8 cellular contexts compared by ENCODE assay signal in genomic region chr17:32127156-32127897, GRCh38. TPM values are rescaled to one million over a fixed set of nuclear protein-coding genes. Genes with fewer than 3 reads are reported as not detected.
DNase-seq lines count a peak whose midpoint lies in the region; ATAC-seq and TF ChIP-seq lines count a peak whose summit lies in the region.

No MANE protein-coding gene starts in this region.

- no peak for TF ChIP-seq CTCF in AG10803 (conservative IDR thresholded peaks at IDR 0.05; ENCODE audit: low read length)
- no peak for TF ChIP-seq CTCF in lower lobe of right lung (IDR thresholded peaks at IDR 0.05)

- TF ChIP-seq POLR2A in GM19099 (IDR thresholded peaks at IDR 0.05; ENCODE audit: extremely low read depth, insufficient read length, low read depth), result peak; percentile 79

- H3K4me1 Mint-ChIP-seq in activated CD4-positive, alpha-beta memory T cell treated with anti-CD3 and anti-CD28 coated beads, Interleukin-2, amount 10 ng/mL, durations not matched to agents 7 days and 5 days, result peaks cover 32% of the 10 kb centered on the region

- no peaks in the 10 kb centered on the region for H3K27me3 Mint-ChIP-seq in activated CD4-positive, alpha-beta memory T cell treated with anti-CD3 and anti-CD28 coated beads, Interleukin-2, amount 10 ng/mL, durations not matched to agents 7 days and 5 days

- CTCF ChIA-PET in activated CD4-positive, alpha-beta memory T cell treated with anti-CD3 and anti-CD28 coated beads, Interleukin-2, amount 10 ng/mL, durations not matched to agents 7 days and 5 days (lab: Charles Lee), result interaction anchor here (0.6 to 5.8 kb wide), 5 partner anchors 12 to 193 kb away, joined by 3 to 77 read pairs (median 4); partner anchors contain the start of genes LRRC37B and RHOT1

- 1% methylated on average over 25 of the region's 25 CpGs for WGBS in ectodermal cell, 2 experiments

- H3K4me3 ChIP-seq in AG10803 (ENCODE audit: low read length) (peak overlapping the region; percentile 66), ectodermal cell (ENCODE audit: insufficient read depth, low read depth, low read length) (peak overlapping the region; percentile 70), lower lobe of right lung (peak overlapping the region; percentile 69)

- ATAC-seq in HG03439 (IDR thresholded peaks at IDR 0.05; ENCODE audit: unreplicated experiment) (peak; percentile 71), lower lobe of right lung (peak; percentile 98 to 99)

- H3K4me1 ChIP-seq in ectodermal cell (ENCODE audit: control insufficient read depth, insufficient read depth, low read length) (no peaks in the 10 kb centered on the region), lower lobe of right lung (peaks cover 15% of the 10 kb centered on the region)

- H3K4me3 Mint-ChIP-seq in activated CD4-positive, alpha-beta memory T cell treated with anti-CD3 and anti-CD28 coated beads, Interleukin-2, amount 10 ng/mL, durations not matched to agents 7 days and 5 days, result peak overlapping the region; percentile 88

- intact Hi-C loops in lower lobe of right lung (cut with DNase I), result no loop called here

- H3K27ac ChIP-seq in ectodermal cell (ENCODE audit: insufficient read depth, low read depth, low read length, poor library complexity, severe bottlenecking), result no peak overlapping the region
- H3K27ac ChIP-seq in lower lobe of right lung, result peak overlapping the region; percentile 90

- H3K27me3 ChIP-seq in ectodermal cell (ENCODE audit: control insufficient read depth, insufficient read depth, low read length, poor library complexity, severe bottlenecking) (no peaks in the 10 kb centered on the region), lower lobe of right lung (ENCODE audit: low read depth) (no peaks in the 10 kb centered on the region)

- H3K36me3 ChIP-seq in ectodermal cell (ENCODE audit: control insufficient read depth, insufficient read depth, low read length) (no peaks in the 10 kb centered on the region), lower lobe of right lung (no peaks in the 10 kb centered on the region)

- peaks cover 28% of the 10 kb centered on the region for H3K36me3 Mint-ChIP-seq in activated CD4-positive, alpha-beta memory T cell treated with anti-CD3 and anti-CD28 coated beads, Interleukin-2, amount 10 ng/mL, durations not matched to agents 7 days and 5 days (ENCODE audit: low read depth)

- H3K9me3 Mint-ChIP-seq in activated CD4-positive, alpha-beta memory T cell treated with anti-CD3 and anti-CD28 coated beads, Interleukin-2, amount 10 ng/mL, durations not matched to agents 7 days and 5 days, result no peaks in the 10 kb centered on the region

- peak overlapping the region; percentile 98 for H3K27ac Mint-ChIP-seq in activated CD4-positive, alpha-beta memory T cell treated with anti-CD3 and anti-CD28 coated beads, Interleukin-2, amount 10 ng/mL, durations not matched to agents 7 days and 5 days

- no peaks in the 10 kb centered on the region for H3K9me3 ChIP-seq in ectodermal cell (ENCODE audit: control insufficient read depth, low read length)
- no peaks in the 10 kb centered on the region for H3K9me3 ChIP-seq in lower lobe of right lung

- DNase-seq in AG10803 (ENCODE audit: low read depth) (peak; percentile 71), NCI-H82 (lab: John Stamatoyannopoulos, UW) (peak; percentile 78), lower lobe of right lung (peak; percentile 93)
- peak; percentile 92 for DNase-seq in activated CD4-positive, alpha-beta memory T cell treated with anti-CD3 and anti-CD28 coated beads, Interleukin-2, amount 10 ng/mL, durations not matched to agents 7 days and 5 days
- peak; percentile 59 to 77 (median 62) for DNase-seq in stimulated activated CD4-positive, alpha-beta T cell treated with anti-CD3 and anti-CD28 coated beads, TNF-alpha, amount 100 ng/mL, for 24 hours (ENCODE audit: low read depth in 3 of 3)

- POLR2A ChIA-PET in activated CD4-positive, alpha-beta memory T cell treated with anti-CD3 and anti-CD28 coated beads, Interleukin-2, amount 10 ng/mL, durations not matched to agents 7 days and 5 days (lab: Charles Lee), result interaction anchor here (0.6 to 3.3 kb wide), 9 partner anchors 9 to 577 kb away, joined by 3 to 17 read pairs (median 4); partner anchors contain the start of genes LRRC37B and RHOT1

RNA-seq across cellular contexts. Expression of gene RHOT1, which starts 15.0 kb away (rescaled TPM):
- total RNA-seq in activated CD4-positive, alpha-beta memory T cell treated with anti-CD3 and anti-CD28 coated beads, Interleukin-2, amount 10 ng/mL, durations not matched to agents 7 days and 5 days, result 10 to 100 TPM; 26.0 to 26.4 TPM
- polyA plus RNA-seq in ectodermal cell (2013, experiment 1 of 4), result 36.8 TPM
- 32.9 TPM for polyA plus RNA-seq in ectodermal cell (2013, experiment 2 of 4)
- 27.9 TPM for polyA plus RNA-seq in ectodermal cell (2013, experiment 3 of 4)
- polyA plus RNA-seq in ectodermal cell (2013, experiment 4 of 4), result 34.2 TPM
- 48.6 TPM for total RNA-seq in lower lobe of right lung
